8 cellular contexts compared by ENCODE assay signal in the genomic region with DNA sequence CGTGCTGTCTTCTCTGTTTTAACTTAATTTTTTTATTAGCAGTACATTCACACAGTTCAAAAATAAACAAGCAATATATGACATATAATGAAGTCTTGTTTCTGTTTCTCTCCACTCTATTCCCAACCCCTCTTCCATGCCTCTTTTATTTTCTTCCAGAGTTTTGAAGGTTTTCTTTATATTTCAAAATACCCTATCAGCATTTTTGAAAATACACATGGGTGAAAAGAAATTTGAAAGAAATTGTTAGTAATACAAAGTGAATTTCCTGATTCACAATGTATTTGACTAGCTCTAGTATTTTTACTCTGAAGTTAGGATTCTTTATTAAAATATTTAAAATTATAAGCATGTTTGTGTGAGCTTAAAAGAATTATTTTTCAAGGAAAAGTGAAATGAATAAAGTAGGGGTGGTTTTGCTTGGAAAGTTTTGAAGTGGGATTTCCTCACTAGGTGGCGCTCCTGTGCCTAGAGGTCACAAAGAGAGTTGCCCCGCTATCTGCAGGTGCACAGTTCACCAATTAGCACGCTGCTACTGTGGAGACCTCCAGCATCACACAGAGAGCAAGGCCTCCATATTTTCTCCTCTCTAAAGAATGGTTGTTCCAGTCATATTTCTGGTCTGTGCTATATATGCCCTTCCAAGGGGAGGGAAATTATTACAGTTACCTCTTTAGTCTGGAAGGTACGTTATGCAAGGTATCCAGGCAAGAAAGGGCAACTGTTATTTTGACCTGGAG. TPM values are rescaled to one million over a fixed set of nuclear protein-coding genes. Genes with fewer than 3 reads are reported as not detected.
DNase-seq lines count a peak whose midpoint lies in the region; ATAC-seq and TF ChIP-seq lines count a peak whose summit lies in the region.

No MANE protein-coding gene starts in this region.

- H3K9ac ChIP-seq in SU-DHL-6 (ENCODE audit: low read length), result no peak overlapping the region
- H3K9ac ChIP-seq in liver (ENCODE audit: low read depth in 1 of 2, low read length in 2 of 2), result no peak overlapping the region

- TF ChIP-seq POLR2A in body of pancreas (IDR thresholded peaks at IDR 0.05), result no peak

- H3F3A ChIP-seq in SU-DHL-6 (ENCODE audit: insufficient read depth), result no peaks in the 10 kb centered on the region

- H3K36me3 ChIP-seq in SU-DHL-6 (ENCODE audit: low read length) (no peaks in the 10 kb centered on the region), body of pancreas (replicated peaks in 1 of 2; ENCODE audit: insufficient read depth in 1 of 2, low read depth in 2 of 2) (no peaks in the 10 kb centered on the region), liver (ENCODE audit: control insufficient read depth in 4 of 4, insufficient read depth in 3 of 4, low read depth in 1 of 4, low read length in 3 of 4) (no peaks in the 10 kb centered on the region)

- intact Hi-C loops in body of pancreas (cut with DNase I), result no loop called here

- no peaks in the 10 kb centered on the region for H4K20me1 ChIP-seq in SU-DHL-6 (ENCODE audit: low read depth, low read length)

- WGBS in body of pancreas, 2 donors, result 26% methylated on average over 5 of the region's 5 CpGs
- WGBS in liver, result 22% methylated on average over 5 of the region's 5 CpGs

- H3K4me1 ChIP-seq in body of pancreas (no peaks in the 10 kb centered on the region), liver (ENCODE audit: control insufficient read depth in 4 of 4, insufficient read depth in 4 of 4, low read length in 3 of 4) (no peaks in the 10 kb centered on the region)

- TF ChIP-seq CTCF in SU-DHL-6 (IDR thresholded peaks at IDR 0.05; ENCODE audit: insufficient read depth, low read length, poor library complexity, severe bottlenecking) (peak; percentile 73), body of pancreas (IDR thresholded peaks at IDR 0.05) (peak in 6 of 7 experiments; percentile 42 to 68 (median 54)), liver (IDR thresholded peaks at IDR 0.05; ENCODE audit: low read depth, low read length, missing input control) (peak; percentile 52)

- ATAC-seq in GM21447 (IDR thresholded peaks at IDR 0.05; ENCODE audit: unreplicated experiment) (peak; percentile 65), body of pancreas (no peak), GM18873 (IDR thresholded peaks at IDR 0.05; ENCODE audit: low FRiP score, unreplicated experiment) (no peak)

- no peaks in the 10 kb centered on the region for H3K9me2 ChIP-seq in SU-DHL-6 (replicated peaks; ENCODE audit: insufficient read depth, low read length)

- no peak overlapping the region for H3K27ac ChIP-seq in SU-DHL-6 (ENCODE audit: low read depth, low read length)
- no peak overlapping the region for H3K27ac ChIP-seq in body of pancreas
- H3K27ac ChIP-seq in liver (ENCODE audit: low read depth in 1 of 2, low read length in 2 of 2), result no peak overlapping the region

- no peaks in the 10 kb centered on the region for H3K79me2 ChIP-seq in SU-DHL-6 (ENCODE audit: insufficient read depth, low read length)

- H3K27me3 ChIP-seq in SU-DHL-6 (ENCODE audit: low read length) (no peaks in the 10 kb centered on the region), body of pancreas (no peaks in the 10 kb centered on the region), liver (ENCODE audit: control insufficient read depth in 4 of 4, insufficient read depth in 4 of 4, low read length in 3 of 4) (no peaks in the 10 kb centered on the region)

- peak; percentile 42 for DNase-seq in Daoy (ENCODE audit: low read depth)
- peak; percentile 34 for DNase-seq in M059J (ENCODE audit: low read depth)
- DNase-seq in body of pancreas, result peak; percentile 53 to 72 (median 58)
- DNase-seq in stimulated activated CD8-positive, alpha-beta memory T cell treated with anti-CD3 and anti-CD28 coated beads, Interleukin-4, amount 100 ng/mL, for 48 hours, result peak; percentile 81

- H3K4me2 ChIP-seq in SU-DHL-6 (ENCODE audit: low read depth, low read length, poor library complexity, severe bottlenecking), result no peak overlapping the region

- no peak overlapping the region for H2AFZ ChIP-seq in SU-DHL-6 (ENCODE audit: low read depth, low read length, severe bottlenecking)

- H3K4me3 ChIP-seq in SU-DHL-6 (ENCODE audit: insufficient read depth, low read length, poor library complexity, severe bottlenecking), result no peak overlapping the region
- no peak overlapping the region for H3K4me3 ChIP-seq in body of pancreas
- H3K4me3 ChIP-seq in liver (ENCODE audit: low read depth in 1 of 3, low read length in 3 of 3), result no peak overlapping the region

- TF ChIP-seq RAD21 in liver (IDR thresholded peaks at IDR 0.05), result peak; percentile 77 to 79

- no peaks in the 10 kb centered on the region for H3K9me3 ChIP-seq in SU-DHL-6 (ENCODE audit: insufficient read depth, low read length)
- no peaks in the 10 kb centered on the region for H3K9me3 ChIP-seq in body of pancreas
- H3K9me3 ChIP-seq in liver (ENCODE audit: control insufficient read depth in 4 of 4, low read length in 3 of 4), result no peaks in the 10 kb centered on the region

TF ChIP-seq in liver, 16 proteins besides CTCF, POLR2A, EP300 and RAD21:
- TF ChIP-seq HNF4G (IDR thresholded peaks at IDR 0.05) (no peak), NR2F2 (IDR thresholded peaks at IDR 0.05) (no peak), YY1 (IDR thresholded peaks at IDR 0.05) (no peak), TAF1 (conservative IDR thresholded peaks at IDR 0.05) (no peak), FOXA2 (IDR thresholded peaks at IDR 0.05) (no peak), EGR1 (IDR thresholded peaks at IDR 0.05; ENCODE audit: low read depth in 2 of 2) (no peak), RXRA (IDR thresholded peaks at IDR 0.05) (no peak)
- TF ChIP-seq, protein P1, sequence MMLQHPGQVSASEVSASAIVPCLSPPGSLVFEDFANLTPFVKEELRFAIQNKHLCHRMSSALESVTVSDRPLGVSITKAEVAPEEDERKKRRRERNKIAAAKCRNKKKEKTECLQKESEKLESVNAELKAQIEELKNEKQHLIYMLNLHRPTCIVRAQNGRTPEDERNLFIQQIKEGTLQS (IDR thresholded peaks at IDR 0.05), result no peak

RNA-seq across cellular contexts. Expression of a gene that starts 37.6 kb away (rescaled TPM):
- 0.17 and 0.42 TPM in 2 replicates for total RNA-seq in Daoy (2014; rRNA removed; shearing (Covaris generic))
- total RNA-seq in M059J (2014; rRNA removed; shearing (Covaris generic)), result 0.07 and 0.32 TPM in 2 replicates
- total RNA-seq in body of pancreas, result under 1 TPM in 1 of 2 donors, not detected in 1; 0.26 TPM
- total RNA-seq in liver, result not detected
- not detected for polyA plus RNA-seq in liver
